ENCODE assay signal across 14 cellular contexts in the genomic region with DNA sequence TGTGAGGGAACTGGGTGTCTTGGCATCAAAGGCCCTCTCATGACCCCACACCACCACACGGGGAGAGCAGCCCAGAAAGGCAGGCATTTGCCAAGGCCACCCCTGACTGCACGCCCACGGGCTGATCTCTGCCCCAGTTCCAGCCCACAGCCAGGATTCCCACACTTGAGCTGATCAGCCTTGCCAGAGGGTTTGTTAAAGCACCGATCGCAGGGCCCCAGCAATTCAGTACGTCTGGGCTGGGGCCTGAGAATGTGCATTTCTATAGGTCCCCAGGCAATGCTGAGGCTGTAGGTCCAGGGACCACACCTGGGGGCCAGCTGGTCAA.
DNase-seq lines count a peak whose midpoint lies in the region; ATAC-seq, FAIRE-seq and TF ChIP-seq lines count a peak whose summit lies in the region.
"Had no signal": no experiment of that assay in that cellular context is flagged by ENCODE, and none has a peak within 500 bp of the region (broad histone marks: within the 10 kb centered on the region; RNA-seq: fewer than 3 reads in every experiment).

No MANE protein-coding gene starts in this region.

- H3K9ac ChIP-seq in astrocyte (ENCODE audit: low read length) (peak overlapping the region; percentile 38), kidney (ENCODE audit: low read length in 2 of 2) (peak overlapping the region in 1 of 2 donors; percentile 30)

- H3K9me3 Mint-ChIP-seq in astrocyte (ENCODE audit: unreplicated experiment) = no peaks in the 10 kb centered on the region
- H3K9me3 Mint-ChIP-seq: activated T-helper 2 cell treated with anti-CD3 and anti-CD28 coated beads, Interferon-gamma antibody, Interleukin-2, Interleukin-4, amounts not matched to agents 10 μg/mL and 5 μg/mL and 100 μg/mL, durations not matched to agents 14 hours and 24 hours and 36 hours had no signal

- H3K4me3 Mint-ChIP-seq in astrocyte (ENCODE audit: unreplicated experiment) = no peak overlapping the region
- H3K4me3 Mint-ChIP-seq: activated CD4-positive, alpha-beta T cell treated with anti-CD3 and anti-CD28 coated beads, Interleukin-2, amount 10 ng/mL, durations not matched to agents 24 days and 14 days had no signal

- H3K4me1 Mint-ChIP-seq in astrocyte (ENCODE audit: low read depth, unreplicated experiment) = peaks cover 63% of the 10 kb centered on the region

- no peak overlapping the region for H3K27ac Mint-ChIP-seq in astrocyte (ENCODE audit: unreplicated experiment)
- H3K27ac Mint-ChIP-seq: activated CD4-positive, alpha-beta T cell treated with anti-CD3 and anti-CD28 coated beads, Interleukin-2, amount 10 ng/mL, durations not matched to agents 24 days and 14 days; activated T-helper 2 cell treated with anti-CD3 and anti-CD28 coated beads, Interferon-gamma antibody, Interleukin-2, Interleukin-4, amounts not matched to agents 10 μg/mL and 5 μg/mL and 100 μg/mL, durations not matched to agents 14 hours and 24 hours and 36 hours had no signal

- H3K9me3 ChIP-seq in astrocyte (ENCODE audit: insufficient read depth, low read depth, low read length) (no peaks in the 10 kb centered on the region), kidney (ENCODE audit: control insufficient read depth in 1 of 2, low read length in 2 of 2) (no peaks in the 10 kb centered on the region)

- H3K27ac ChIP-seq in astrocyte (ENCODE audit: low read depth, low read length) (no peak overlapping the region), kidney (ENCODE audit: low read depth in 2 of 2, low read length in 2 of 2) (peak overlapping the region; percentile 24 to 59)

- FAIRE-seq in astrocyte (lab: Jason Lieb, UNC) (no peak), kidney (lab: Jason Lieb, UNC) (no peak)

- no peaks in the 10 kb centered on the region for H3K27me3 Mint-ChIP-seq in astrocyte (ENCODE audit: low read depth, unreplicated experiment)
- H3K27me3 Mint-ChIP-seq: activated CD4-positive, alpha-beta T cell treated with anti-CD3 and anti-CD28 coated beads, Interleukin-2, amount 10 ng/mL, durations not matched to agents 24 days and 14 days; progenitor cell of endocrine pancreas had no signal

- peaks cover 56% of the 10 kb centered on the region for H3K4me1 ChIP-seq in astrocyte (ENCODE audit: insufficient read depth, low read length)
- H3K4me1 ChIP-seq in kidney (ENCODE audit: control insufficient read depth in 1 of 2, insufficient read depth in 1 of 2, low read depth in 1 of 2, low read length in 2 of 2) = peaks cover 54 to 68% of the 10 kb centered on the region in 2 donors

- TF ChIP-seq CTCF in astrocyte (IDR thresholded peaks at IDR 0.05; ENCODE audit: insufficient read depth, low read depth, low read length) (no peak), kidney (IDR thresholded peaks at IDR 0.05; ENCODE audit: borderline replicate concordance, extremely low read depth, insufficient read depth) (no peak), GM10266 (IDR thresholded peaks at IDR 0.05; ENCODE audit: control insufficient read depth, insufficient read depth, low read depth, missing control alignments) (no peak)

- peaks cover 19% of the 10 kb centered on the region for H3K36me3 Mint-ChIP-seq in astrocyte (ENCODE audit: low read depth, unreplicated experiment)

- H3K4me3 ChIP-seq in astrocyte (ENCODE audit: insufficient read depth, low read depth, low read length) = no peak overlapping the region
- no peak overlapping the region for H3K4me3 ChIP-seq in kidney (ENCODE audit: low read length in 2 of 2)

- peaks cover 64% of the 10 kb centered on the region for H3K79me2 ChIP-seq in astrocyte (ENCODE audit: insufficient read depth, low read length)

- H3K27me3 ChIP-seq in astrocyte (ENCODE audit: insufficient read depth, low read length) = no peaks in the 10 kb centered on the region

- peak; percentile 25 for DNase-seq in EL
- peak; percentile 47 for DNase-seq in astrocyte (ENCODE audit: low read depth)
- no peak for DNase-seq in kidney
- no peak for DNase-seq in sciatic nerve (ENCODE audit: low spot score)
- DNase-seq in GM10266 (ENCODE audit: extremely low spot score) = no peak
- DNase-seq in HPDE6-E6E7 (ENCODE audit: extremely low spot score) = no peak
- DNase-seq: activated CD4-positive, alpha-beta T cell treated with anti-CD3 and anti-CD28 coated beads, Interleukin-2, amount 10 ng/mL, durations not matched to agents 24 days and 14 days; GOT3; stimulated activated CD4-positive, alpha-beta T cell treated with anti-CD3 and anti-CD28 coated beads, Interleukin-2, amount 100 ng/mL, for 48 hours; T-helper 1 cell had no signal

- H3K36me3 ChIP-seq in astrocyte (ENCODE audit: insufficient read depth, low read length) (no peaks in the 10 kb centered on the region), kidney (ENCODE audit: control insufficient read depth in 1 of 2, insufficient read depth in 2 of 2, low read length in 2 of 2) (no peaks in the 10 kb centered on the region)

- H3K4me2 ChIP-seq in astrocyte (ENCODE audit: low read length) = peak overlapping the region; percentile 25

- no peak overlapping the region for H2AFZ ChIP-seq in astrocyte (ENCODE audit: low read depth, low read length)

- H4K20me1 ChIP-seq in astrocyte (ENCODE audit: insufficient read depth, low read length) = peaks cover 34% of the 10 kb centered on the region

- intact Hi-C loops in kidney (cut with DNase I) = no loop called here
- intact Hi-C loops in sciatic nerve (cut with DNase I) = no loop called here

- ATAC-seq in sciatic nerve (peak; percentile 14), GM21576 (IDR thresholded peaks at IDR 0.05; ENCODE audit: unreplicated experiment) (no peak), HG02610 (IDR thresholded peaks at IDR 0.05; ENCODE audit: unreplicated experiment) (no peak)

Comparison
In these comparisons a context has a peak if more than half of its experiments do, and no peak if none do; other contexts are left out.
1. DNase-seq: peak in EL (single experiment) and astrocyte (single experiment); none in kidney (single experiment), sciatic nerve (single experiment), GM10266 (single experiment) and HPDE6-E6E7 (single experiment).